ENCODE assay signal across 9 cellular contexts in the genomic region with DNA sequence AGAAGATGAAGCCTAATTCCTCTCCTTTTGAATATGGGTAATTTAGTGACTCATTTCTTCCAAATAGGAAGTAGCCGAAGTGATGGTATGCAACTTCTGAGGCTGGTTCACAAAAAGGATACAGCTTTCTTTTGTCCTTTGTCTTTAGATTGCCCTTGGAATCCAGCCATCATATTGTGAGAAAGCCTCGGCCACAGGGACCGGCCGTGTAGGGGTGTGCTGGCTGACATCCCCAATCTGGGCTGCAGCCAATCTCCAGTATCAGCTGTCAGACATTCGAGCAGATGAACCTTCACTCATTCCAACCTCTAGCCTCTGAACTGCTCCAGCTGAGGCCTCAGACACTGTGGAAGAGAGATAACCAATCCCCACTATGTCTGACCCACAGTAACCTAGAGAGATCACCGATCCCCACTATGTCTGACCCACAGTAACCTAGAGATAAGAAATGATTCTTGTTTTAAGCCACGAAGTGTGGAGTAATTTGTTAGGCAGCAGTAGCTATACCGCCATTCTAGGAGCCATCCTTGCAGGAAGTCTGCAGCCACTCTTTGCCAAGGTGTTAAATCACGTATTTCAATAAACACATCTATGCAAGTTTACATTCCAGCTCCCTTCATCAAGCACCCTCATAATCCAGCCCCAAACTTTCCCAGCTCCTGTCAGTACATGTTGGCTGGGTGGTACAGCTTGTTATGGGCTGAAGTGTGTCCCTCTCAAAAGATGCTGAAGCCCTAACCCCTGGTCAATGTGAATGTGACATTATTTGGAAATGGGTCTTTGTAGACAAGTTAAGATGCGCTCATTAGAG. TPM values are rescaled to one million over a fixed set of nuclear protein-coding genes. Genes with fewer than 3 reads are reported as not detected.
DNase-seq lines count a peak whose midpoint lies in the region; ATAC-seq and TF ChIP-seq lines count a peak whose summit lies in the region.
"Had no signal": no experiment of that assay in that cellular context is flagged by ENCODE, and none has a peak within 500 bp of the region (broad histone marks: within the 10 kb centered on the region; RNA-seq: fewer than 3 reads in every experiment).

No MANE protein-coding gene starts in this region.

- CTCF ChIA-PET in activated CD8-positive, alpha-beta T cell treated with anti-CD3 and anti-CD28 coated beads for 36 hours (lab: Charles Lee), result interaction anchor here (0.8 to 0.9 kb wide), 2 partner anchors 95 to 184 kb away, joined by 3 to 4 read pairs; no protein-coding TSS in a partner anchor
- CTCF ChIA-PET in activated CD8-positive, alpha-beta T cell treated with anti-CD3 and anti-CD28 coated beads, Interleukin-2, amount 10 ng/mL, durations not matched to agents 7 days and 5 days (lab: Charles Lee), result interaction anchor here (1.1 kb wide), 1 partner anchor 312 kb away, joined by 3 read pairs; no protein-coding TSS in a partner anchor

- peaks cover 37% of the 10 kb centered on the region for H3K36me3 Mint-ChIP-seq in activated CD8-positive, alpha-beta T cell treated with anti-CD3 and anti-CD28 coated beads for 36 hours (ENCODE audit: low read depth)
- H3K36me3 Mint-ChIP-seq in activated CD8-positive, alpha-beta T cell treated with anti-CD3 and anti-CD28 coated beads, Interleukin-2, amount 10 ng/mL, durations not matched to agents 7 days and 5 days (ENCODE audit: low read depth), result peaks cover 49% of the 10 kb centered on the region

- POLR2A ChIA-PET in activated CD8-positive, alpha-beta T cell treated with anti-CD3 and anti-CD28 coated beads for 36 hours (lab: Charles Lee), result interaction anchor here (1.2 to 2.8 kb wide), 3 partner anchors 8 to 178 kb away, joined by 3 to 13 read pairs (median 3); no protein-coding TSS in a partner anchor
- POLR2A ChIA-PET in activated CD8-positive, alpha-beta T cell treated with anti-CD3 and anti-CD28 coated beads, Interleukin-2, amount 10 ng/mL, durations not matched to agents 7 days and 5 days (lab: Charles Lee), result interaction anchor here (0.8 kb wide), 1 partner anchor 132 kb away, joined by 3 read pairs; a partner anchor contains a TSS

- H3K9me3 ChIP-seq in adrenal gland (replicated peaks in 1 of 3) (no peaks in the 10 kb centered on the region), right atrium auricular region (no peaks in the 10 kb centered on the region), stomach (no peaks in the 10 kb centered on the region)

- DNase-seq in activated CD8-positive, alpha-beta T cell treated with anti-CD3 and anti-CD28 coated beads for 36 hours, result no peak
- no peak for DNase-seq in activated CD8-positive, alpha-beta T cell treated with anti-CD3 and anti-CD28 coated beads, Interleukin-2, amount 10 ng/mL, durations not matched to agents 7 days and 5 days
- DNase-seq in adrenal gland (peak; percentile 42 to 76 (median 46)), right atrium auricular region (ENCODE audit: low spot score) (no peak), stomach (no peak), DMS79 (lab: John Stamatoyannopoulos, UW) (no peak)
- DNase-seq in activated CD4-positive, CD25-positive, alpha-beta regulatory T cell (lab: John Stamatoyannopoulos, UW), result no peak
- DNase-seq: effector CD8-positive, alpha-beta T cell had no signal

- H3K27ac ChIP-seq in adrenal gland (peak overlapping the region; percentile 14 to 89 (median 57)), right atrium auricular region (peak overlapping the region; percentile 18 to 58), stomach (peak overlapping the region in 3 of 5 donors; percentile 2 to 93 (median 31))

- TF ChIP-seq EP300 in stomach (IDR thresholded peaks at IDR 0.05), result no peak

- no peak for ATAC-seq in activated CD8-positive, alpha-beta T cell treated with anti-CD3 and anti-CD28 coated beads for 36 hours
- no peak for ATAC-seq in activated CD8-positive, alpha-beta T cell treated with anti-CD3 and anti-CD28 coated beads, Interleukin-2, amount 10 ng/mL, durations not matched to agents 7 days and 5 days
- ATAC-seq in HG02678 (IDR thresholded peaks at IDR 0.05; ENCODE audit: unreplicated experiment), result no peak

- peak overlapping the region; percentile 94 for H3K4me3 Mint-ChIP-seq in activated CD8-positive, alpha-beta T cell treated with anti-CD3 and anti-CD28 coated beads for 36 hours
- no peak overlapping the region for H3K4me3 Mint-ChIP-seq in activated CD8-positive, alpha-beta T cell treated with anti-CD3 and anti-CD28 coated beads, Interleukin-2, amount 10 ng/mL, durations not matched to agents 7 days and 5 days

- peak overlapping the region; percentile 46 for H3K27ac Mint-ChIP-seq in activated CD8-positive, alpha-beta T cell treated with anti-CD3 and anti-CD28 coated beads for 36 hours
- no peak overlapping the region for H3K27ac Mint-ChIP-seq in activated CD8-positive, alpha-beta T cell treated with anti-CD3 and anti-CD28 coated beads, Interleukin-2, amount 10 ng/mL, durations not matched to agents 7 days and 5 days

- 28 to 34% (median 31%) methylated on average over 10 of the region's 10 CpGs for WGBS in adrenal gland, 4 donors
- WGBS in stomach, 5 donors, result 54 to 65% (median 59%) methylated on average over 10 of the region's 10 CpGs

- H3K4me1 Mint-ChIP-seq in activated CD8-positive, alpha-beta T cell treated with anti-CD3 and anti-CD28 coated beads for 36 hours (ENCODE audit: low read depth), result peaks cover 37% of the 10 kb centered on the region
- H3K4me1 Mint-ChIP-seq in activated CD8-positive, alpha-beta T cell treated with anti-CD3 and anti-CD28 coated beads, Interleukin-2, amount 10 ng/mL, durations not matched to agents 7 days and 5 days (ENCODE audit: low read depth), result peaks cover 36% of the 10 kb centered on the region

- H3K27me3 Mint-ChIP-seq in activated CD8-positive, alpha-beta T cell treated with anti-CD3 and anti-CD28 coated beads for 36 hours, result no peaks in the 10 kb centered on the region
- H3K27me3 Mint-ChIP-seq in activated CD8-positive, alpha-beta T cell treated with anti-CD3 and anti-CD28 coated beads, Interleukin-2, amount 10 ng/mL, durations not matched to agents 7 days and 5 days (ENCODE audit: low read depth), result no peaks in the 10 kb centered on the region

- TF ChIP-seq CTCF in activated CD8-positive, alpha-beta T cell treated with anti-CD3 and anti-CD28 coated beads for 36 hours (IDR thresholded peaks at IDR 0.05), result no peak
- TF ChIP-seq CTCF in adrenal gland (IDR thresholded peaks at IDR 0.05) (no peak), right atrium auricular region (IDR thresholded peaks at IDR 0.05) (no peak), stomach (IDR thresholded peaks at IDR 0.05) (no peak)

- H3K36me3 ChIP-seq in adrenal gland (replicated peaks in 1 of 2) (no peaks in the 10 kb centered on the region), right atrium auricular region (no peaks in the 10 kb centered on the region), stomach (no peaks in the 10 kb centered on the region)

- H3K9me3 Mint-ChIP-seq in activated CD8-positive, alpha-beta T cell treated with anti-CD3 and anti-CD28 coated beads for 36 hours, result no peaks in the 10 kb centered on the region
- H3K9me3 Mint-ChIP-seq in activated CD8-positive, alpha-beta T cell treated with anti-CD3 and anti-CD28 coated beads, Interleukin-2, amount 10 ng/mL, durations not matched to agents 7 days and 5 days (ENCODE audit: insufficient read depth), result no peaks in the 10 kb centered on the region

- peaks cover 54 to 57% of the 10 kb centered on the region in 2 donors for H3K4me1 ChIP-seq in adrenal gland (replicated peaks in 1 of 2)
- peaks cover 0 to 68% of the 10 kb centered on the region in 2 donors for H3K4me1 ChIP-seq in right atrium auricular region
- peaks cover 32 to 67% (median 48%) of the 10 kb centered on the region in 4 donors for H3K4me1 ChIP-seq in stomach

- TF ChIP-seq POLR2A in adrenal gland (IDR thresholded peaks at IDR 0.05), result no peak
- no peak for TF ChIP-seq POLR2A in stomach (IDR thresholded peaks at IDR 0.05)

- no peaks in the 10 kb centered on the region for H3K27me3 ChIP-seq in adrenal gland
- no peaks in the 10 kb centered on the region for H3K27me3 ChIP-seq in right atrium auricular region
- H3K27me3 ChIP-seq in stomach, result no peaks in the 10 kb centered on the region

- H3K4me3 ChIP-seq in adrenal gland, result no peak overlapping the region
- no peak overlapping the region for H3K4me3 ChIP-seq in right atrium auricular region
- H3K4me3 ChIP-seq in stomach, result no peak overlapping the region

- intact Hi-C loops in activated CD8-positive, alpha-beta T cell treated with anti-CD3 and anti-CD28 coated beads for 36 hours (cut with micrococcal nuclease), result no loop called here
- intact Hi-C loops in adrenal gland (cut with DNase I) (no loop called here), stomach (cut with DNase I; ENCODE audit: low total_unique reads) (no loop called here)

RNA-seq across cellular contexts. Expression of a gene that starts 2.9 kb away (rescaled TPM):
- 10 to 100 TPM; 30.9 to 34.1 TPM for total RNA-seq in activated CD8-positive, alpha-beta T cell treated with anti-CD3 and anti-CD28 coated beads for 36 hours
- total RNA-seq in activated CD8-positive, alpha-beta T cell treated with anti-CD3 and anti-CD28 coated beads, Interleukin-2, amount 10 ng/mL, durations not matched to agents 7 days and 5 days, result 10 to 100 TPM; 53.7 to 53.9 TPM
- total RNA-seq in adrenal gland (10 to 100 TPM; 22.0 to 60.3 (median 35.4) TPM), right atrium auricular region (10 to 100 TPM; 18.1 to 25.9 TPM), stomach (100 to 1,000 TPM in 2 of 5 donors, 10 to 100 TPM in 3; 49.0 to 122 (median 61.8) TPM)
- polyA plus RNA-seq in adrenal gland (10 to 100 TPM; 26.2 to 61.7 (median 45.5) TPM), stomach (10 to 100 TPM in 2 of 3 donors, 1 to 10 TPM in 1; 7.3 to 17.3 (median 10.8) TPM)

Comparison
In these comparisons a context has a peak if more than half of its experiments do, and no peak if none do; other contexts are left out.
1. DNase-seq: peak in adrenal gland (7 of 7); none in activated CD8-positive, alpha-beta T cell treated with anti-CD3 and anti-CD28 coated beads for 36 hours (single experiment), activated CD8-positive, alpha-beta T cell treated with anti-CD3 and anti-CD28 coated beads, Interleukin-2, amount 10 ng/mL, durations not matched to agents 7 days and 5 days (single experiment), right atrium auricular region (single experiment), stomach (single experiment), activated CD4-positive, CD25-positive, alpha-beta regulatory T cell (0 of 4) and DMS79 (single experiment).
2. Peak in every context shown above with its lines, with median percentiles within 50 percentile points of each other: H3K27ac ChIP-seq.